Comparison of ENCODE assay signal across 8 cellular contexts in the genomic region with DNA sequence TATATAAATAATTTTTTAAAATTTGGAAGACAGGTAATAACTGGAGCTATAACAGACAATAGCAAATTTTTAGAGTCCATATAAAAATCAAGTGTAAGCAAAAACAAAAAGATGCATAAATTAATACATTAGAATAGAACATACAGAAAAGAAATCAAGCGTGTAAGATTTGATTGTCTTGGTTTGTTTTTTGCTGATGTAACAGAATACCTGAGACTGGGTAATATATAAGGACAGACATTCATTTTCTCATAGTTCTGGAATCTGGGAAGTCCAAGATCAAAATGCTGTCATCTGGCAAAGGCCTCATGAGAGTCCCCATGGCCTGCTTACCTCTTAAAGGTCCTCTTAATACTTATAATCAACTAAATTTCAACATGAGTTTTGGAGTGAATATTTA.
"Had no signal": no experiment of that assay in that cellular context is flagged by ENCODE, and none has a peak within 500 bp of the region (broad histone marks: within the 10 kb centered on the region; RNA-seq: fewer than 3 reads in every experiment).

No MANE protein-coding gene starts in this region.

- H3K4me3 ChIP-seq: GM23338 had no signal

- ATAC-seq: GM23338 had no signal

- H3K27ac ChIP-seq: KMS-11 had no signal

- H3K9ac ChIP-seq: KMS-11 had no signal

- H2AFZ ChIP-seq: GM23338 had no signal

- H3K4me2 ChIP-seq: GM23338, KMS-11 had no signal

- FAIRE-seq: H1, H54, HTR-8/SVneo had no signal

- DNase-seq: H9, HCEC 1CT, KBM-7 had no signal
